ENCODE assay signal across 9 cellular contexts in the genomic region with DNA sequence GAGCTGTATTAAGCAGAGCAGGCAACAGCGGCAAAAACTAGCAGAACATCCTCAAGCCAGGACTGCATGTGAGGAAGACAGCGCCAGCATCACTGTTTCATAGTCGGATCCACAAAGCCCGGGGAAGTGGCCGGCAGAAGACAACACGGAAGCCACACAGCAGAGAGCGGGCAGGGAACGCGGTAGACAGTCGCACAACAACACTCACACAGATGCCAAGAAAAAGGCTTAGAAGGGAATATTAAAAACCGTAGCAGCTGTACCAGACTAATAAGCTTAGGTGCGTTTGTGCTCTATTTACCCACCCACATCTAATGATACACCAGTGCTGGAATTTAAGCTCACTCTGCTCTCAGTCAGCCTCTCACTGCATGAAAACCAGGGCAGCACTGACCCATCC. TPM values are rescaled to one million over a fixed set of nuclear protein-coding genes. Genes with fewer than 3 reads are reported as not detected.
DNase-seq lines count a peak whose midpoint lies in the region; ATAC-seq and TF ChIP-seq lines count a peak whose summit lies in the region.
"Had no signal": no experiment of that assay in that cellular context is flagged by ENCODE, and none has a peak within 500 bp of the region (broad histone marks: within the 10 kb centered on the region; RNA-seq: fewer than 3 reads in every experiment).

No MANE protein-coding gene starts in this region.

- peaks cover 20 to 31% (median 24%) of the 10 kb centered on the region in 3 donors for H3K27me3 Mint-ChIP-seq in CD14-positive monocyte (ENCODE audit: low read depth in 3 of 3)
- no peaks in the 10 kb centered on the region for H3K27me3 Mint-ChIP-seq in effector memory CD8-positive, alpha-beta T cell
- H3K27me3 Mint-ChIP-seq in neural progenitor cell (ENCODE audit: insufficient read depth, low read depth), result peaks cover 22% of the 10 kb centered on the region
- peaks cover 21% of the 10 kb centered on the region for H3K27me3 Mint-ChIP-seq in endothelial cell (ENCODE audit: unreplicated experiment)

- H3K36me3 Mint-ChIP-seq in CD14-positive monocyte (peaks cover 0 to 2% of the 10 kb centered on the region in 2 donors), neural progenitor cell (no peaks in the 10 kb centered on the region), endothelial cell (ENCODE audit: low read depth, unreplicated experiment) (peaks cover 12% of the 10 kb centered on the region)
- peaks cover 62% of the 10 kb centered on the region for H3K36me3 Mint-ChIP-seq in effector memory CD8-positive, alpha-beta T cell (ENCODE audit: insufficient read depth)

- H4K20me1 ChIP-seq in PC-3 (ENCODE audit: low read length) (no peaks in the 10 kb centered on the region), neural progenitor cell (ENCODE audit: low read depth) (peaks cover 12% of the 10 kb centered on the region)

- no TSS peak for BruUV-seq in PC-3 (replicated peaks; lab: Mats Ljungman, UMichigan)

- H3K36me3 ChIP-seq in PC-3 (ENCODE audit: low read depth, low read length) (no peaks in the 10 kb centered on the region), neural progenitor cell (no peaks in the 10 kb centered on the region), MG63 (no peaks in the 10 kb centered on the region)

- peak; percentile 69 for ATAC-seq in PC-3
- ATAC-seq in effector memory CD8-positive, alpha-beta T cell (replicated peaks), result peak; percentile 29

- H3K9ac ChIP-seq in PC-3 (ENCODE audit: low read length), result no peak overlapping the region
- no peak overlapping the region for H3K9ac ChIP-seq in neural progenitor cell

- H3K4me1 ChIP-seq in PC-3 (ENCODE audit: insufficient read depth, low read length) (peaks cover 9% of the 10 kb centered on the region; the same call in 1 of the 2 replicates), neural progenitor cell (peaks cover 22% of the 10 kb centered on the region)

- TF ChIP-seq CTCF in CD14-positive monocyte (IDR thresholded peaks at IDR 0.05) (no peak), PC-3 (conservative IDR thresholded peaks at IDR 0.05; ENCODE audit: low read depth, low read length) (no peak), neural progenitor cell (IDR thresholded peaks at IDR 0.05) (no peak), endothelial cell (IDR thresholded peaks at IDR 0.05; ENCODE audit: unreplicated experiment) (no peak)

- H3K4me2 ChIP-seq in PC-3 (ENCODE audit: low read length) (peak overlapping the region; percentile 83), neural progenitor cell (peak overlapping the region; percentile 80)

- intact Hi-C loops in CD14-positive monocyte (cut with micrococcal nuclease), result no loop called here
- intact Hi-C loops in PC-3 (cut with micrococcal nuclease), result no loop called here

- DNase-seq in CD14-positive monocyte (ENCODE audit: low spot score) (no peak), PC-3 (no peak), neural progenitor cell (ENCODE audit: low spot score) (no peak), endothelial cell (ENCODE audit: low spot score) (no peak), MG63 (no peak), UCSD-AML1 (lab: John Stamatoyannopoulos, UW; ENCODE audit: unreplicated experiment) (no peak)
- DNase-seq in effector memory CD8-positive, alpha-beta T cell, result no peak
- DNase-seq in NK-92 treated with Interleukin-12 subunit alpha and Interleukin-12 subunit beta, amount 100 ng/mL, for 24 hours (lab: John Stamatoyannopoulos, UW), result no peak

- H3K27ac ChIP-seq in PC-3 (ENCODE audit: low read length) (no peak overlapping the region), neural progenitor cell (no peak overlapping the region)
- H3K27ac ChIP-seq: SK-N-MC had no signal

- no peaks in the 10 kb centered on the region for H3F3A ChIP-seq in PC-3 (ENCODE audit: low read length, unreplicated experiment)
- peaks cover 17% of the 10 kb centered on the region for H3F3A ChIP-seq in neural progenitor cell (ENCODE audit: low read depth)

- POLR2A ChIA-PET in PC-3 (lab: Charles Lee; ENCODE audit: unreplicated experiment), result no interaction called here

- H2AFZ ChIP-seq in PC-3 (ENCODE audit: low read length), result peak overlapping the region; percentile 78
- no peak overlapping the region for H2AFZ ChIP-seq in neural progenitor cell (replicated peaks)

- H3K4me3 Mint-ChIP-seq in CD14-positive monocyte (peak overlapping the region; percentile 77 to 92), neural progenitor cell (peak overlapping the region; percentile 72), endothelial cell (ENCODE audit: unreplicated experiment) (no peak overlapping the region)
- H3K4me3 Mint-ChIP-seq in effector memory CD8-positive, alpha-beta T cell, result peak overlapping the region; percentile 73 to 83

- no peaks in the 10 kb centered on the region for H3K9me3 ChIP-seq in PC-3 (ENCODE audit: low read length)
- H3K9me3 ChIP-seq in neural progenitor cell (ENCODE audit: low read depth), result no peaks in the 10 kb centered on the region
- H3K9me3 ChIP-seq in MG63, result no peaks in the 10 kb centered on the region

- no peaks in the 10 kb centered on the region for H3K79me2 ChIP-seq in PC-3 (ENCODE audit: low read length)
- no peaks in the 10 kb centered on the region for H3K79me2 ChIP-seq in neural progenitor cell (ENCODE audit: low read depth)

- H3K27me3 ChIP-seq in PC-3 (ENCODE audit: low read length) (no peaks in the 10 kb centered on the region), neural progenitor cell (peaks cover 27% of the 10 kb centered on the region), MG63 (no peaks in the 10 kb centered on the region)

- H3K4me1 Mint-ChIP-seq in CD14-positive monocyte, result peaks cover 27% of the 10 kb centered on the region
- H3K4me1 Mint-ChIP-seq in effector memory CD8-positive, alpha-beta T cell (ENCODE audit: low read depth in 2 of 2), result peaks cover 49 to 64% of the 10 kb centered on the region in 2 donors
- H3K4me1 Mint-ChIP-seq in neural progenitor cell, result peaks cover 38% of the 10 kb centered on the region
- no peaks in the 10 kb centered on the region for H3K4me1 Mint-ChIP-seq in endothelial cell (ENCODE audit: unreplicated experiment)

- CTCF ChIA-PET in PC-3 (lab: Charles Lee), result interaction anchor here (0.7 kb wide), 1 partner anchor 62 kb away, joined by 5 read pairs; no protein-coding TSS in a partner anchor

- H3K9me3 Mint-ChIP-seq in CD14-positive monocyte (peaks cover 0 to 3% (median 0%) of the 10 kb centered on the region in 7 donors), neural progenitor cell (peaks cover 4% of the 10 kb centered on the region), endothelial cell (ENCODE audit: unreplicated experiment) (no peaks in the 10 kb centered on the region)
- H3K9me3 Mint-ChIP-seq in effector memory CD8-positive, alpha-beta T cell, result no peaks in the 10 kb centered on the region

- H3K4me3 ChIP-seq in PC-3 (ENCODE audit: low read length), result peak overlapping the region; percentile 63
- H3K4me3 ChIP-seq in neural progenitor cell, result peak overlapping the region; percentile 39
- no peak overlapping the region for H3K4me3 ChIP-seq in MG63
- H3K4me3 ChIP-seq: SK-N-MC had no signal

- H3K9me2 ChIP-seq in PC-3 (replicated peaks; ENCODE audit: low read length), result no peaks in the 10 kb centered on the region

- H3K27ac Mint-ChIP-seq in CD14-positive monocyte, result peak overlapping the region in 4 of 7 donors; percentile 2 to 71 (median 52)
- H3K27ac Mint-ChIP-seq in effector memory CD8-positive, alpha-beta T cell, result peak overlapping the region; percentile 84 to 85
- H3K27ac Mint-ChIP-seq in neural progenitor cell, result peak overlapping the region; percentile 78
- H3K27ac Mint-ChIP-seq in endothelial cell (ENCODE audit: unreplicated experiment), result no peak overlapping the region

RNA-seq across cellular contexts. Expression of gene ZFYVE28, which starts 16.0 kb away (rescaled TPM):
- polyA plus RNA-seq in CD14-positive monocyte, result 1 to 10 TPM; 1.0 to 1.1 TPM
- total RNA-seq in PC-3 (2014; rRNA removed) (6.3 and 8.0 TPM in 2 replicates), neural progenitor cell (ENCODE audit: low replicate concordance) (0.39 and 0.93 TPM in 2 replicates), endothelial cell (ENCODE audit: unreplicated experiment) (0.44 TPM)
- 1.5 and 3.1 TPM in 2 replicates for total RNA-seq in MG63 (2014; rRNA removed; shearing (Covaris generic); ENCODE audit: low replicate concordance)

RNA-seq across cellular contexts. Expression of gene CFAP99, which starts 16.3 kb away (rescaled TPM):
- polyA plus RNA-seq in CD14-positive monocyte, result under 1 TPM in 1 of 2 donors, not detected in 1; 0.15 TPM
- total RNA-seq in PC-3 (2014; rRNA removed) (1.3 TPM in 1 of 2 replicates, not detected in the other), neural progenitor cell (ENCODE audit: low replicate concordance) (not detected in 2 replicates), endothelial cell (ENCODE audit: unreplicated experiment) (not detected)
- total RNA-seq in MG63 (2014; rRNA removed; shearing (Covaris generic); ENCODE audit: low replicate concordance), result not detected in 2 replicates
